In the genomic region with DNA sequence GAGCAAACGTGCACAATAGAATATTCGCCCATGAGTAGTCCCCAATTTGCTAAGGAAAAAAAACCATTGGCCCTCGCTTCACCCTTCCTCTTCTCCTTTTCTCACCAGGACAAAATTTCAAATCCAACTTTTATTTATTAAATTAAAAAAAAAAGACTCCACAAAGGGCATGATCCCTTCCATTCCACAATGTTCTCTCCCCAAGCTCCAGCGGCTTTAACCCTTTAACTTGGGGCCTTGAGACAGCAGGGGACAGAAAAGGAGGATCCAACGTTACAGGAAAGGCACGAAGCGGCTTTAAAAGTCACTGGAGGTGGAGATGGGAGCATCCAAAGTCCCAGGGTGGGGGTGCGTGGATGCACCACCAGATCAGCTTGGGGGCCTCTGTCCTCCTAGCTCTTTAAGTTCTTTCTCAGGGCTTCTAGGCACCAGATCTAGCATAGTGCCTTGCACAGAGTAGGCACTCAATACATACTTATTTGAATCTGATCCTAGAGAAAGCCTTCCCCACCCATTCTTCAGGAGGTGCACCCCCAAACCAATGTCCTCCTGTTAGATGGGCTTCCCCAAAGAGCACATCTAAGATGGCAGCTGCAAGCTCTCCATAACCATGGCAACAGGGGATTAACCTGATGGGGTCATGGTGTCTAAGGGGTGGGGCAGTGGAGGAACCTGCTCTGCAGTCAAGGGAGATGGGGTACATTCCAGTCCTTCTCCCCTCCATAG, we compare ENCODE assay signal across 1 cellular context.
TF ChIP-seq lines count a peak whose summit lies in the region.

No MANE protein-coding gene starts in this region.

TF ChIP-seq in HEK293, 187 proteins besides CTCF, POLR2A, EP300 and RAD21:
- TF ChIP-seq, protein P1, sequence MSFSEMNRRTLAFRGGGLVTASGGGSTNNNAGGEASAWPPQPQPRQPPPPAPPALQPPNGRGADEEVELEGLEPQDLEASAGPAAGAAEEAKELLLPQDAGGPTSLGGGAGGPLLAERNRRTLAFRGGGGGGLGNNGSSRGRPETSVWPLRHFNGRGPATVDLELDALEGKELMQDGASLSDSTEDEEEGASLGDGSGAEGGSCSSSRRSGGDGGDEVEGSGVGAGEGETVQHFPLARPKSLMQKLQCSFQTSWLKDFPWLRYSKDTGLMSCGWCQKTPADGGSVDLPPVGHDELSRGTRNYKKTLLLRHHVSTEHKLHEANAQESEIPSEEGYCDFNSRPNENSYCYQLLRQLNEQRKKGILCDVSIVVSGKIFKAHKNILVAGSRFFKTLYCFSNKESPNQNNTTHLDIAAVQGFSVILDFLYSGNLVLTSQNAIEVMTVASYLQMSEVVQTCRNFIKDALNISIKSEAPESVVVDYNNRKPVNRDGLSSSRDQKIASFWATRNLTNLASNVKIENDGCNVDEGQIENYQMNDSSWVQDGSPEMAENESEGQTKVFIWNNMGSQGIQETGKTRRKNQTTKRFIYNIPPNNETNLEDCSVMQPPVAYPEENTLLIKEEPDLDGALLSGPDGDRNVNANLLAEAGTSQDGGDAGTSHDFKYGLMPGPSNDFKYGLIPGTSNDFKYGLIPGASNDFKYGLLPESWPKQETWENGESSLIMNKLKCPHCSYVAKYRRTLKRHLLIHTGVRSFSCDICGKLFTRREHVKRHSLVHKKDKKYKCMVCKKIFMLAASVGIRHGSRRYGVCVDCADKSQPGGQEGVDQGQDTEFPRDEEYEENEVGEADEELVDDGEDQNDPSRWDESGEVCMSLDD (tag by site-specific recombination; IDR thresholded peaks at IDR 0.05), result peak; percentile 4; the same call in 1 of the 2 replicates
- TF ChIP-seq, protein P2, sequence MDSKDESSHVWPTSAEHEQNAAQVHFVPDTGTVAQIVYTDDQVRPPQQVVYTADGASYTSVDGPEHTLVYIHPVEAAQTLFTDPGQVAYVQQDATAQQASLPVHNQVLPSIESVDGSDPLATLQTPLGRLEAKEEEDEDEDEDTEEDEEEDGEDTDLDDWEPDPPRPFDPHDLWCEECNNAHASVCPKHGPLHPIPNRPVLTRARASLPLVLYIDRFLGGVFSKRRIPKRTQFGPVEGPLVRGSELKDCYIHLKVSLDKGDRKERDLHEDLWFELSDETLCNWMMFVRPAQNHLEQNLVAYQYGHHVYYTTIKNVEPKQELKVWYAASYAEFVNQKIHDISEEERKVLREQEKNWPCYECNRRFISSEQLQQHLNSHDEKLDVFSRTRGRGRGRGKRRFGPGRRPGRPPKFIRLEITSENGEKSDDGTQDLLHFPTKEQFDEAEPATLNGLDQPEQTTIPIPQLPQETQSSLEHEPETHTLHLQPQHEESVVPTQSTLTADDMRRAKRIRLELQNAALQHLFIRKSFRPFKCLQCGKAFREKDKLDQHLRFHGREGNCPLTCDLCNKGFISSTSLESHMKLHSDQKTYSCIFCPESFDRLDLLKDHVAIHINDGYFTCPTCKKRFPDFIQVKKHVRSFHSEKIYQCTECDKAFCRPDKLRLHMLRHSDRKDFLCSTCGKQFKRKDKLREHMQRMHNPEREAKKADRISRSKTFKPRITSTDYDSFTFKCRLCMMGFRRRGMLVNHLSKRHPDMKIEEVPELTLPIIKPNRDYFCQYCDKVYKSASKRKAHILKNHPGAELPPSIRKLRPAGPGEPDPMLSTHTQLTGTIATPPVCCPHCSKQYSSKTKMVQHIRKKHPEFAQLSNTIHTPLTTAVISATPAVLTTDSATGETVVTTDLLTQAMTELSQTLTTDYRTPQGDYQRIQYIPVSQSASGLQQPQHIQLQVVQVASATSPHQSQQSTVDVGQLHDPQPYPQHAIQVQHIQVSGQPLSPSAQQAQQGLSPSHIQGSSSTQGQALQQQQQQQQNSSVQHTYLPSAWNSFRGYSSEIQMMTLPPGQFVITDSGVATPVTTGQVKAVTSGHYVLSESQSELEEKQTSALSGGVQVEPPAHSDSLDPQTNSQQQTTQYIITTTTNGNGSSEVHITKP (tag by site-specific recombination; IDR thresholded peaks at IDR 0.05), result peak; percentile 92
- TF ChIP-seq, protein P3, sequence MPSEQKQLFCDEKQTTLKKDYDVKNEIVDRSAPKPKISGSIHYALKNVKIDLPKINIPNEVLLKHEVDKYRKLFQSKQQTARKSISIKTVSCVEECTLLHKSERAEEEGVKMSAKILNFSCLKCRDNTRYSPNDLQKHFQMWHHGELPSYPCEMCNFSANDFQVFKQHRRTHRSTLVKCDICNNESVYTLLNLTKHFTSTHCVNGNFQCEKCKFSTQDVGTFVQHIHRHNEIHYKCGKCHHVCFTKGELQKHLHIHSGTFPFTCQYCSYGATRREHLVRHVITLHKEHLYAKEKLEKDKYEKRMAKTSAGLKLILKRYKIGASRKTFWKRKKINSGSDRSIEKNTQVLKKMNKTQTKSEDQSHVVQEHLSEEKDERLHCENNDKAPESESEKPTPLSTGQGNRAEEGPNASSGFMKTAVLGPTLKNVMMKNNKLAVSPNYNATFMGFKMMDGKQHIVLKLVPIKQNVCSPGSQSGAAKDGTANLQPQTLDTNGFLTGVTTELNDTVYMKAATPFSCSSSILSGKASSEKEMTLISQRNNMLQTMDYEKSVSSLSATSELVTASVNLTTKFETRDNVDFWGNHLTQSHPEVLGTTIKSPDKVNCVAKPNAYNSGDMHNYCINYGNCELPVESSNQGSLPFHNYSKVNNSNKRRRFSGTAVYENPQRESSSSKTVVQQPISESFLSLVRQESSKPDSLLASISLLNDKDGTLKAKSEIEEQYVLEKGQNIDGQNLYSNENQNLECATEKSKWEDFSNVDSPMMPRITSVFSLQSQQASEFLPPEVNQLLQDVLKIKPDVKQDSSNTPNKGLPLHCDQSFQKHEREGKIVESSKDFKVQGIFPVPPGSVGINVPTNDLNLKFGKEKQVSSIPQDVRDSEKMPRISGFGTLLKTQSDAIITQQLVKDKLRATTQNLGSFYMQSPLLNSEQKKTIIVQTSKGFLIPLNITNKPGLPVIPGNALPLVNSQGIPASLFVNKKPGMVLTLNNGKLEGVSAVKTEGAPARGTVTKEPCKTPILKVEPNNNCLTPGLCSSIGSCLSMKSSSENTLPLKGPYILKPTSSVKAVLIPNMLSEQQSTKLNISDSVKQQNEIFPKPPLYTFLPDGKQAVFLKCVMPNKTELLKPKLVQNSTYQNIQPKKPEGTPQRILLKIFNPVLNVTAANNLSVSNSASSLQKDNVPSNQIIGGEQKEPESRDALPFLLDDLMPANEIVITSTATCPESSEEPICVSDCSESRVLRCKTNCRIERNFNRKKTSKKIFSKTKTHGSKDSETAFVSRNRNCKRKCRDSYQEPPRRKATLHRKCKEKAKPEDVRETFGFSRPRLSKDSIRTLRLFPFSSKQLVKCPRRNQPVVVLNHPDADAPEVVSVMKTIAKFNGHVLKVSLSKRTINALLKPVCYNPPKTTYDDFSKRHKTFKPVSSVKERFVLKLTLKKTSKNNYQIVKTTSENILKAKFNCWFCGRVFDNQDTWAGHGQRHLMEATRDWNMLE (tag by site-specific recombination; conservative IDR thresholded peaks at IDR 0.05; ENCODE audit: low read depth), result no peak
